ENCODE assay signal across 12 cellular contexts in genomic region chr10:4654496-4654895, GRCh38.
DNase-seq lines count a peak whose midpoint lies in the region; ATAC-seq, FAIRE-seq and TF ChIP-seq lines count a peak whose summit lies in the region.
"Had no signal": no experiment of that assay in that cellular context is flagged by ENCODE, and none has a peak within 500 bp of the region (broad histone marks: within the 10 kb centered on the region; RNA-seq: fewer than 3 reads in every experiment).

No MANE protein-coding gene starts in this region.

- no peaks in the 10 kb centered on the region for H4K20me1 ChIP-seq in GM23338 (replicated peaks; ENCODE audit: insufficient read depth)
- H4K20me1 ChIP-seq: BLaER1 treated with 17β-estradiol and CSF1 and Interleukin-3, amounts not matched to agents 10 nM and 100 nM had no signal

- no peak for DNase-seq in GM23338 (ENCODE audit: low spot score)
- no peak for DNase-seq in Panc1 (ENCODE audit: low read depth, low spot score)
- DNase-seq in kidney, result no peak
- DNase-seq in small intestine, result no peak
- no peak for DNase-seq in MV-4-11 (lab: John Stamatoyannopoulos, UW)
- no peak for DNase-seq in naive thymus-derived CD8-positive, alpha-beta T cell
- no peak for DNase-seq in Peyer's patch
- DNase-seq: ACHN; CD4-positive, CD25-positive, alpha-beta regulatory T cell; DMS53 had no signal

- FAIRE-seq in kidney (lab: Jason Lieb, UNC) (peak; percentile 64), small intestine (lab: Jason Lieb, UNC) (peak; percentile 44)

- H3K4me3 ChIP-seq in GM23338 (no peak overlapping the region), Panc1 (ENCODE audit: low read depth in 2 of 2, low read length in 2 of 2) (no peak overlapping the region), kidney (ENCODE audit: low read length in 2 of 2) (no peak overlapping the region), small intestine (ENCODE audit: low read depth in 1 of 2, low read length in 2 of 2) (no peak overlapping the region), Peyer's patch (no peak overlapping the region)
- H3K4me3 ChIP-seq: BLaER1 treated with 17β-estradiol and CSF1 and Interleukin-3, amounts not matched to agents 10 nM and 100 nM had no signal

- H3K27me3 Mint-ChIP-seq in GM23338 (ENCODE audit: insufficient read depth, low read depth, poor library complexity), result peaks cover 2% of the 10 kb centered on the region
- peaks cover 0 to 4% (median 2%) of the 10 kb centered on the region in 5 donors for H3K27me3 Mint-ChIP-seq in naive thymus-derived CD8-positive, alpha-beta T cell
- H3K27me3 Mint-ChIP-seq: CD4-positive, CD25-positive, alpha-beta regulatory T cell had no signal

- intact Hi-C loops in Panc1 (cut with micrococcal nuclease; ENCODE audit: unreplicated experiment) (no loop called here), kidney (cut with DNase I) (loop anchor here (10.0 kb wide), 1 partner anchor 1420 kb away; no protein-coding TSS in a partner anchor)

- no peaks in the 10 kb centered on the region for H3K79me2 ChIP-seq in GM23338 (replicated peaks; ENCODE audit: insufficient read depth)

- H3K9me2 ChIP-seq in GM23338 (ENCODE audit: insufficient read depth), result 0 out of 2 replicates have a peak, but pooled peaks cover 3% of the 10 kb centered on the region

- H3K4me1 ChIP-seq in GM23338 (ENCODE audit: insufficient read depth) (peaks cover 19% of the 10 kb centered on the region), Panc1 (ENCODE audit: control insufficient read depth, insufficient read depth, low read length) (peaks cover 14% of the 10 kb centered on the region), kidney (ENCODE audit: control insufficient read depth in 1 of 2, insufficient read depth in 1 of 2, low read depth in 1 of 2, low read length in 2 of 2) (no peaks in the 10 kb centered on the region), small intestine (ENCODE audit: control insufficient read depth in 2 of 2, insufficient read depth in 1 of 2, low read depth in 1 of 2, low read length in 1 of 2) (peaks cover 0 to 3% of the 10 kb centered on the region in 2 donors), Peyer's patch (no peaks in the 10 kb centered on the region)

- H3K4me3 Mint-ChIP-seq in GM23338, result no peak overlapping the region
- H3K4me3 Mint-ChIP-seq in naive thymus-derived CD8-positive, alpha-beta T cell, result no peak overlapping the region
- H3K4me3 Mint-ChIP-seq: CD4-positive, CD25-positive, alpha-beta regulatory T cell; IgD-negative memory B cell had no signal

- H3K9ac ChIP-seq in kidney (ENCODE audit: low read length in 2 of 2), result no peak overlapping the region
- H3K9ac ChIP-seq: BLaER1 treated with 17β-estradiol and CSF1 and Interleukin-3, amounts not matched to agents 10 nM and 100 nM had no signal

- TF ChIP-seq CTCF in GM23338 (conservative IDR thresholded peaks at IDR 0.05; ENCODE audit: low read depth in 2 of 2) (no peak), Panc1 (IDR thresholded peaks at IDR 0.05) (no peak), kidney (IDR thresholded peaks at IDR 0.05; ENCODE audit: borderline replicate concordance, extremely low read depth, insufficient read depth) (no peak), Peyer's patch (IDR thresholded peaks at IDR 0.05) (no peak)

- H2AFZ ChIP-seq in GM23338, result no peak overlapping the region

- BruUV-seq in Panc1 (replicated peaks; lab: Mats Ljungman, UMichigan), result no TSS peak

- 51 to 83% (median 75%) methylated on average over 2 of the region's 2 CpGs for WGBS in small intestine, 3 donors

- CTCF ChIA-PET in Panc1 (lab: Charles Lee), result no interaction called here

- ATAC-seq in GM23338 (no peak), Panc1 (no peak)
- ATAC-seq in naive thymus-derived CD8-positive, alpha-beta T cell, result no peak

- H3K36me3 ChIP-seq in GM23338 (ENCODE audit: insufficient read depth) (no peaks in the 10 kb centered on the region), Panc1 (ENCODE audit: control insufficient read depth, insufficient read depth, low read length) (no peaks in the 10 kb centered on the region), kidney (ENCODE audit: control insufficient read depth in 1 of 2, insufficient read depth in 2 of 2, low read length in 2 of 2) (no peaks in the 10 kb centered on the region), small intestine (ENCODE audit: control insufficient read depth in 2 of 2, insufficient read depth in 2 of 2, low read length in 2 of 2) (no peaks in the 10 kb centered on the region), Peyer's patch (no peaks in the 10 kb centered on the region)
- H3K36me3 ChIP-seq: BLaER1 treated with 17β-estradiol and CSF1 and Interleukin-3, amounts not matched to agents 10 nM and 100 nM had no signal

- in situ Hi-C loops in Panc1 (cut with HindIII; ENCODE audit: low pct_unique_long_range_greater_than_20kb, low sequenced_read_pairs), result no loop called here

- no peaks in the 10 kb centered on the region for H3K27me3 ChIP-seq in GM23338 (ENCODE audit: insufficient read depth)
- H3K27me3 ChIP-seq in Panc1 (ENCODE audit: control insufficient read depth, insufficient read depth, low read length), result no peaks in the 10 kb centered on the region
- no peaks in the 10 kb centered on the region for H3K27me3 ChIP-seq in small intestine (ENCODE audit: control insufficient read depth in 2 of 2, insufficient read depth in 2 of 2, low read length in 2 of 2)
- no peaks in the 10 kb centered on the region for H3K27me3 ChIP-seq in Peyer's patch
- H3K27me3 ChIP-seq: BLaER1 treated with 17β-estradiol and CSF1 and Interleukin-3, amounts not matched to agents 10 nM and 100 nM had no signal

- TF ChIP-seq POLR2A in Peyer's patch (IDR thresholded peaks at IDR 0.05), result no peak

- H3K27ac ChIP-seq in GM23338 (ENCODE audit: low read depth) (no peak overlapping the region), Panc1 (ENCODE audit: low read length) (peak overlapping the region; percentile 78; the same call in 1 of the 2 replicates), kidney (ENCODE audit: low read depth in 2 of 2, low read length in 2 of 2) (no peak overlapping the region), small intestine (ENCODE audit: low read depth in 1 of 2, low read length in 1 of 2) (no peak overlapping the region), Peyer's patch (no peak overlapping the region)
- H3K27ac ChIP-seq: BLaER1 treated with 17β-estradiol and CSF1 and Interleukin-3, amounts not matched to agents 10 nM and 100 nM had no signal

- no peaks in the 10 kb centered on the region for H3F3A ChIP-seq in GM23338 (replicated peaks; ENCODE audit: low read depth)

- H3K36me3 Mint-ChIP-seq in GM23338 (ENCODE audit: low read depth), result no peaks in the 10 kb centered on the region
- no peaks in the 10 kb centered on the region for H3K36me3 Mint-ChIP-seq in naive thymus-derived CD8-positive, alpha-beta T cell
- H3K36me3 Mint-ChIP-seq: CD4-positive, CD25-positive, alpha-beta regulatory T cell had no signal

- H3K4me2 ChIP-seq in GM23338, result no peak overlapping the region
- H3K4me2 ChIP-seq: BLaER1 treated with 17β-estradiol and CSF1 and Interleukin-3, amounts not matched to agents 10 nM and 100 nM had no signal

- POLR2A ChIA-PET in Panc1 (lab: Charles Lee), result no interaction called here
- POLR2A ChIA-PET in naive thymus-derived CD8-positive, alpha-beta T cell (lab: Charles Lee), result no interaction called here

- H3K9me3 Mint-ChIP-seq in GM23338, result no peaks in the 10 kb centered on the region
- H3K9me3 Mint-ChIP-seq in naive thymus-derived CD8-positive, alpha-beta T cell, result no peaks in the 10 kb centered on the region
- H3K9me3 Mint-ChIP-seq: CD4-positive, CD25-positive, alpha-beta regulatory T cell; IgD-negative memory B cell had no signal

- H3K4me1 Mint-ChIP-seq in GM23338, result peaks cover 20% of the 10 kb centered on the region; the same call in 2 of the 3 replicates
- H3K4me1 Mint-ChIP-seq in naive thymus-derived CD8-positive, alpha-beta T cell, result peaks cover 0 to 5% (median 0%) of the 10 kb centered on the region in 4 donors

- H3K27ac Mint-ChIP-seq in GM23338, result peak overlapping the region; percentile 39; the same call in 1 of the 2 replicates
- no peak overlapping the region for H3K27ac Mint-ChIP-seq in naive thymus-derived CD8-positive, alpha-beta T cell
- H3K27ac Mint-ChIP-seq: CD4-positive, CD25-positive, alpha-beta regulatory T cell; IgD-negative memory B cell had no signal

- H3K9me3 ChIP-seq in Panc1 (ENCODE audit: control insufficient read depth, insufficient read depth, low read depth, low read length) (peaks cover 44% of the 10 kb centered on the region), kidney (ENCODE audit: control insufficient read depth in 1 of 2, low read length in 2 of 2) (no peaks in the 10 kb centered on the region), small intestine (ENCODE audit: control insufficient read depth, low read depth) (no peaks in the 10 kb centered on the region), Peyer's patch (no peaks in the 10 kb centered on the region)
- H3K9me3 ChIP-seq: BLaER1 treated with 17β-estradiol and CSF1 and Interleukin-3, amounts not matched to agents 10 nM and 100 nM had no signal

TF ChIP-seq in GM23338, 12 proteins besides CTCF, POLR2A, EP300 and RAD21:
- TF ChIP-seq EZH2 (IDR thresholded peaks at IDR 0.05; ENCODE audit: low read depth, unreplicated experiment) (no peak), ZNF331 (CRISPR knock-in tag; IDR thresholded peaks at IDR 0.05; ENCODE audit: low read depth) (no peak), ETS1 (IDR thresholded peaks at IDR 0.05) (no peak), STAT1 (IDR thresholded peaks at IDR 0.05; ENCODE audit: unreplicated experiment) (no peak), JUNB (IDR thresholded peaks at IDR 0.05; ENCODE audit: unreplicated experiment) (no peak), NANOG (IDR thresholded peaks at IDR 0.05; ENCODE audit: borderline replicate concordance) (no peak), EZH2phosphoT487 (IDR thresholded peaks at IDR 0.05; ENCODE audit: unreplicated experiment) (no peak), ZNF114 (CRISPR knock-in tag; IDR thresholded peaks at IDR 0.05) (no peak)
